In the genomic region with DNA sequence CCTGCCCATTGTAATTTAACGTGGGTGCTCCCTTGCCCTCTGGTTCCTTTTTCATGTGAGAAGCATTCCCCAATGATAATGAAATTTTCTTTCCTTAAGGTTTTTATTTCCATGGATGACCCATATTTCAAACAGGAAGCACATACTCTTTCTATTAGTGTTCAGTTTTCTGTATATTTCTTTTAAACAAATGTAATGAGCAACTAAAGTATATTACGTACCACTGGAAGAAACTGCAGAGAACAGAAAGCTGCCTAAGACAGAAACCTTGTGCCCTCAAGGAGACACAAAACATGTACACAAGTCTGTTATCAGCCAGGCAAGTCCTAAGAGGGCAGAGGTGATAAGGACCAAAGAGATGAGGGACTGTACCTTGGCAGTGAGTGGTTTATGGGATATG, we compare ENCODE assay signal across 16 cellular contexts.
A peak's percentile ranks its signal among the peaks of the same experiment; 100 is the strongest.
DNase-seq lines count a peak whose midpoint lies in the region; ATAC-seq and TF ChIP-seq lines count a peak whose summit lies in the region.
"Had no signal": no experiment of that assay in that cellular context is flagged by ENCODE, and none has a peak within 500 bp of the region (broad histone marks: within the 10 kb centered on the region; RNA-seq: fewer than 3 reads in every experiment).

No MANE protein-coding gene starts in this region.

- H3K4me3 ChIP-seq in IMR-90 (ENCODE audit: insufficient read depth, low read depth, low read length): no peak overlapping the region
- H3K4me3 ChIP-seq in breast epithelium: no peak overlapping the region
- H3K4me3 ChIP-seq: BLaER1 treated with 17β-estradiol and CSF1 and Interleukin-3, amounts not matched to agents 10 nM and 100 nM had no signal

- H4K91ac ChIP-seq in IMR-90 (ENCODE audit: insufficient read depth, low read depth, low read length): no peak overlapping the region; the same call in 1 of the 2 replicates

- H3K36me3 ChIP-seq in IMR-90 (ENCODE audit: control insufficient read depth, insufficient read depth, low read length) (no peaks in the 10 kb centered on the region), breast epithelium (peaks cover 4% of the 10 kb centered on the region)
- H3K36me3 ChIP-seq: BLaER1 treated with 17β-estradiol and CSF1 and Interleukin-3, amounts not matched to agents 10 nM and 100 nM had no signal

- no CpG with 5 or more reads among the region's 2 CpGs for WGBS in IMR-90 (ENCODE audit: extremely low coverage in 2 of 2, insufficient read length in 1 of 2), 2 experiments

- peak overlapping the region; percentile 82; the same call in 1 of the 2 replicates for H2BK120ac ChIP-seq in IMR-90 (ENCODE audit: low read depth, low read length)

- BruUV-seq in IMR-90 (replicated peaks; lab: Mats Ljungman, UMichigan): no TSS peak

- in situ Hi-C loops in IMR-90 (cut with MboI; ENCODE audit: low sequenced_read_pairs): no loop called here

- H3K79me1 ChIP-seq in IMR-90 (ENCODE audit: low read depth in 1 of 2, low read length in 2 of 2): no peaks in the 10 kb centered on the region

- H3K56ac ChIP-seq in IMR-90 (ENCODE audit: extremely low read depth, insufficient read depth, low read length): no peak overlapping the region

- peak; percentile 92 for ATAC-seq in IMR-90 (ENCODE audit: low read depth)
- ATAC-seq: CD8-positive, alpha-beta T cell had no signal

- H3K9me1 ChIP-seq in IMR-90 (ENCODE audit: insufficient read depth, low read length): no peaks in the 10 kb centered on the region

- H3K27me3 ChIP-seq in IMR-90 (ENCODE audit: control insufficient read depth, insufficient read depth, low read length) (no peaks in the 10 kb centered on the region), breast epithelium (no peaks in the 10 kb centered on the region)
- H3K27me3 ChIP-seq: BLaER1 treated with 17β-estradiol and CSF1 and Interleukin-3, amounts not matched to agents 10 nM and 100 nM had no signal

- intact Hi-C loops in IMR-90 (cut with micrococcal nuclease): no loop called here
- intact Hi-C loops in breast epithelium (cut with DNase I; ENCODE audit: low total_unique reads): no loop called here

- peak overlapping the region; percentile 14; the same call in 1 of the 2 replicates for H2AK5ac ChIP-seq in IMR-90 (ENCODE audit: low read depth, low read length)

- H2AFZ ChIP-seq in IMR-90 (replicated peaks; ENCODE audit: low read length, poor library complexity): peak overlapping the region; percentile 54

- POLR2A ChIA-PET in IMR-90 (lab: Charles Lee; ENCODE audit: unreplicated experiment): no interaction called here

- no peak overlapping the region for H2AK9ac ChIP-seq in IMR-90 (replicated peaks; ENCODE audit: low read depth, low read length, poor library complexity)

- no peak overlapping the region; a peak in 2 of 4 replicates for H4K8ac ChIP-seq in IMR-90 (ENCODE audit: low read depth in 2 of 2, low read length in 2 of 2)

- no peak for TF ChIP-seq RAD21 in IMR-90 (IDR thresholded peaks at IDR 0.05; ENCODE audit: low read length)

- peak overlapping the region; percentile 85; the same call in 1 of the 2 replicates for H3K14ac ChIP-seq in IMR-90 (replicated peaks; ENCODE audit: low read depth, low read length)

- no peak for TF ChIP-seq CTCF in IMR-90 (conservative IDR thresholded peaks at IDR 0.05; ENCODE audit: low read depth, low read length)
- TF ChIP-seq CTCF in breast epithelium (IDR thresholded peaks at IDR 0.05): no peak

- CTCF ChIA-PET in IMR-90 (lab: Yijun Ruan, JAX): no interaction called here

- peak overlapping the region; percentile 62 for H2BK5ac ChIP-seq in IMR-90 (ENCODE audit: low read depth, low read length, poor library complexity, severe bottlenecking)

- H4K5ac ChIP-seq in IMR-90 (ENCODE audit: low read depth, low read length): no peak overlapping the region

- 0 out of 3 replicates have a peak overlapping the region, but pooled peaks have one; percentile 22 for H2BK15ac ChIP-seq in IMR-90 (ENCODE audit: low read depth, low read length)

- H3K9me3 ChIP-seq in IMR-90 (ENCODE audit: control insufficient read depth, insufficient read depth, low read length): no peaks in the 10 kb centered on the region
- H3K9me3 ChIP-seq in breast epithelium: no peaks in the 10 kb centered on the region
- H3K9me3 ChIP-seq: BLaER1 treated with 17β-estradiol and CSF1 and Interleukin-3, amounts not matched to agents 10 nM and 100 nM had no signal

- no peaks in the 10 kb centered on the region for H4K20me1 ChIP-seq in IMR-90 (ENCODE audit: insufficient read depth, low read length)
- H4K20me1 ChIP-seq: BLaER1 treated with 17β-estradiol and CSF1 and Interleukin-3, amounts not matched to agents 10 nM and 100 nM had no signal

- DNase-seq in EH (ENCODE audit: low read depth) (peak; percentile 36), IMR-90 (peak; percentile 83), fibroblast of gingiva (ENCODE audit: low read depth) (peak; percentile 3), iris pigment epithelial cell (ENCODE audit: low read depth) (peak; percentile 3), NCI-H748 treated with DMSO at 0.1 percent for 48 hours (lab: John Stamatoyannopoulos, UW) (no peak), breast epithelium (ENCODE audit: low spot score in 2 of 2) (no peak), ureter (ENCODE audit: low spot score) (no peak), SW480 (ENCODE audit: low spot score) (no peak)
- DNase-seq: 8988T; Calu3; CD8-positive, alpha-beta T cell; DND-41; GF-D8; GOT3; H7 had no signal

- peak overlapping the region; percentile 84 for H3K4me2 ChIP-seq in IMR-90 (ENCODE audit: low read depth, low read length)
- H3K4me2 ChIP-seq: BLaER1 treated with 17β-estradiol and CSF1 and Interleukin-3, amounts not matched to agents 10 nM and 100 nM had no signal

- H2BK20ac ChIP-seq in IMR-90 (ENCODE audit: low read depth, low read length): peak overlapping the region; percentile 39; the same call in 1 of the 2 replicates

- TF ChIP-seq POLR2A in IMR-90 (IDR thresholded peaks at IDR 0.05; ENCODE audit: low read depth, low read length) (no peak), breast epithelium (IDR thresholded peaks at IDR 0.05) (no peak)

- H3K4me1 ChIP-seq in IMR-90 (ENCODE audit: control insufficient read depth, insufficient read depth, low read length): peaks cover 3% of the 10 kb centered on the region
- no peaks in the 10 kb centered on the region for H3K4me1 ChIP-seq in breast epithelium
- H3K4me1 ChIP-seq: BLaER1 treated with 17β-estradiol and CSF1 and Interleukin-3, amounts not matched to agents 10 nM and 100 nM had no signal

- H3K23ac ChIP-seq in IMR-90 (ENCODE audit: low read depth, low read length): peak overlapping the region; percentile 53; the same call in 1 of the 2 replicates

- H3K9ac ChIP-seq in IMR-90 (ENCODE audit: low read depth, low read length): no peak overlapping the region
- H3K9ac ChIP-seq: BLaER1 treated with 17β-estradiol and CSF1 and Interleukin-3, amounts not matched to agents 10 nM and 100 nM had no signal

- dilution Hi-C loops in IMR-90 (cut with HindIII; ENCODE audit: low sequenced_read_pairs, unreplicated experiment): no loop called here

- peak overlapping the region; percentile 64; the same call in 1 of the 2 replicates for H3K18ac ChIP-seq in IMR-90 (ENCODE audit: low read depth, low read length)

- H3K4ac ChIP-seq in IMR-90 (ENCODE audit: low read depth, low read length): peak overlapping the region; percentile 61

- 0 out of 2 replicates have a peak overlapping the region, but pooled peaks have one; percentile 5 for H3K27ac ChIP-seq in IMR-90 (ENCODE audit: insufficient read depth, low read length)
- H3K27ac ChIP-seq in breast epithelium: no peak overlapping the region
- H3K27ac ChIP-seq: BLaER1 treated with 17β-estradiol and CSF1 and Interleukin-3, amounts not matched to agents 10 nM and 100 nM had no signal

TF ChIP-seq in IMR-90, 13 proteins besides CTCF, POLR2A, EP300 and RAD21:
- TF ChIP-seq FOS (IDR thresholded peaks at IDR 0.05; ENCODE audit: low read depth, low read length) (no peak), SMC3 (IDR thresholded peaks at IDR 0.05; ENCODE audit: low read depth, low read length) (no peak)

Comparison
In these comparisons a context has a peak if more than half of its experiments do, and no peak if none do; other contexts are left out.
1. DNase-seq: peak in EH (single experiment), IMR-90 (single experiment), fibroblast of gingiva (single experiment) and iris pigment epithelial cell (single experiment); none in NCI-H748 treated with DMSO at 0.1 percent for 48 hours (single experiment), breast epithelium (0 of 2), ureter (single experiment) and SW480 (single experiment).